Comparison of ENCODE assay signal across 22 cellular contexts in genomic region chr3:189809583-189809982, GRCh38.
DNase-seq lines count a peak whose midpoint lies in the region; ATAC-seq and TF ChIP-seq lines count a peak whose summit lies in the region.
"Had no signal": no experiment of that assay in that cellular context is flagged by ENCODE, and none has a peak within 500 bp of the region (broad histone marks: within the 10 kb centered on the region; RNA-seq: fewer than 3 reads in every experiment).

No MANE protein-coding gene starts in this region.

- H3K27ac ChIP-seq in PC-9 (no peak overlapping the region), epithelial cell of prostate (peak overlapping the region; percentile 29), gastrocnemius medialis (peak overlapping the region; percentile 92 to 95 (median 93)), MM.1S (ENCODE audit: low read length) (no peak overlapping the region)
- H3K27ac ChIP-seq: HL-60, SJCRH30 had no signal

- H3K4me1 ChIP-seq in PC-9 (replicated peaks; ENCODE audit: insufficient read depth): no peaks in the 10 kb centered on the region
- peaks cover 19 to 45% of the 10 kb centered on the region in 2 donors for H3K4me1 ChIP-seq in gastrocnemius medialis
- no peaks in the 10 kb centered on the region for H3K4me1 ChIP-seq in MM.1S (ENCODE audit: low read length)

- no peaks in the 10 kb centered on the region for H3K27me3 ChIP-seq in PC-9 (ENCODE audit: insufficient read depth, low read depth)
- no peaks in the 10 kb centered on the region for H3K27me3 ChIP-seq in gastrocnemius medialis
- H3K27me3 ChIP-seq in MM.1S (replicated peaks; ENCODE audit: insufficient read depth, low read length): no peaks in the 10 kb centered on the region
- H3K27me3 ChIP-seq: SJCRH30 had no signal

- CTCF ChIA-PET in PC-9 (lab: Charles Lee): no interaction called here

- H3K4me2 ChIP-seq in PC-9 (no peak overlapping the region), MM.1S (ENCODE audit: low read depth, low read length) (no peak overlapping the region)
- H3K4me2 ChIP-seq: GM23338 had no signal

- in situ Hi-C loops in gastrocnemius medialis (cut with MboI; ENCODE audit: low sequenced_read_pairs in 4 of 4): loop anchor here in 1 of 4 donors (25.0 kb wide), 1 partner anchor 172 kb away; the partner anchor contains the start of gene TP63

- no peak overlapping the region for H3K9ac ChIP-seq in MM.1S (ENCODE audit: low read length)

- H2AFZ ChIP-seq in PC-9: peak overlapping the region; percentile 36; the same call in 1 of the 2 replicates
- no peak overlapping the region for H2AFZ ChIP-seq in MM.1S (ENCODE audit: low read length)
- H2AFZ ChIP-seq: GM23338 had no signal

- peak; percentile 4 to 9 for DNase-seq in Kasumi-1 (lab: John Stamatoyannopoulos, UW)
- DNase-seq in PC-9: no peak
- DNase-seq in epithelial cell of prostate (ENCODE audit: low read depth, low spot score): no peak
- no peak for DNase-seq in gastrocnemius medialis
- no peak for DNase-seq in MM.1S
- DNase-seq: C1 segment of cervical spinal cord; Caco-2; CD4-positive, alpha-beta memory T cell; HCEC 1CT; NCI-H1694 treated with DMSO at 0.1 percent for 48 hours; NCI-H2081; NCI-H2171; NCI-H226; NCI-H510A; NCI-H69; SJCRH30; T-cell had no signal

- H3K4me3 ChIP-seq in PC-9: no peak overlapping the region
- no peak overlapping the region for H3K4me3 ChIP-seq in gastrocnemius medialis
- no peak overlapping the region for H3K4me3 ChIP-seq in MM.1S (ENCODE audit: low read length)
- H3K4me3 ChIP-seq: GM23338, SJCRH30 had no signal

- H3K79me2 ChIP-seq in PC-9 (ENCODE audit: low read depth): no peaks in the 10 kb centered on the region
- H3K79me2 ChIP-seq in MM.1S (ENCODE audit: low read length): no peaks in the 10 kb centered on the region

- H3F3A ChIP-seq in PC-9 (ENCODE audit: insufficient read depth, low read depth): no peaks in the 10 kb centered on the region; the same call in 1 of the 2 replicates
- H3F3A ChIP-seq in MM.1S (ENCODE audit: insufficient read depth, low read length): no peaks in the 10 kb centered on the region

- POLR2A ChIA-PET in PC-9 (lab: Charles Lee; ENCODE audit: unreplicated experiment): no interaction called here

- H3K9me2 ChIP-seq in PC-9 (ENCODE audit: insufficient read depth): no peaks in the 10 kb centered on the region; the same call in 1 of the 2 replicates
- no peaks in the 10 kb centered on the region for H3K9me2 ChIP-seq in MM.1S (replicated peaks; ENCODE audit: insufficient read depth, low read length)

- TF ChIP-seq CTCF in PC-9 (conservative IDR thresholded peaks at IDR 0.05): no peak
- no peak for TF ChIP-seq CTCF in gastrocnemius medialis (IDR thresholded peaks at IDR 0.05 in 4 of 5, conservative IDR thresholded peaks at IDR 0.05 in 1 of 5)
- TF ChIP-seq CTCF in MM.1S (IDR thresholded peaks at IDR 0.05; ENCODE audit: low read length): no peak

- no peaks in the 10 kb centered on the region for H4K20me1 ChIP-seq in PC-9 (ENCODE audit: insufficient read depth)
- H4K20me1 ChIP-seq in MM.1S (ENCODE audit: insufficient read depth, low read length): no peaks in the 10 kb centered on the region

- no peaks in the 10 kb centered on the region for H3K36me3 ChIP-seq in PC-9 (ENCODE audit: low read depth)
- H3K36me3 ChIP-seq in gastrocnemius medialis: peaks cover 0 to 4% of the 10 kb centered on the region in 2 donors
- no peaks in the 10 kb centered on the region for H3K36me3 ChIP-seq in MM.1S (replicated peaks; ENCODE audit: insufficient read depth, low read length)
- H3K36me3 ChIP-seq: SJCRH30 had no signal

- TF ChIP-seq POLR2A in gastrocnemius medialis (IDR thresholded peaks at IDR 0.05): no peak

- no TSS peak for BruUV-seq in PC-9 (replicated peaks; lab: Mats Ljungman, UMichigan)

- intact Hi-C loops in PC-9 (cut with micrococcal nuclease; ENCODE audit: unreplicated experiment): no loop called here
- intact Hi-C loops in gastrocnemius medialis (cut with DNase I; ENCODE audit: low total_unique reads): no loop called here

- H3K9me3 ChIP-seq in PC-9 (ENCODE audit: insufficient read depth, low read depth) (peaks cover 9% of the 10 kb centered on the region), gastrocnemius medialis (no peaks in the 10 kb centered on the region), MM.1S (replicated peaks; ENCODE audit: insufficient read depth, low read length) (no peaks in the 10 kb centered on the region)
- H3K9me3 ChIP-seq: Caco-2, SJCRH30 had no signal

- ATAC-seq in gastrocnemius medialis (no peak), GM21423 (IDR thresholded peaks at IDR 0.05; ENCODE audit: unreplicated experiment) (no peak), HG02870 (IDR thresholded peaks at IDR 0.05; ENCODE audit: unreplicated experiment) (no peak)
- ATAC-seq: GM23338, Right ventricle myocardium inferior, T-cell had no signal

Comparison
In these comparisons a context has a peak if more than half of its experiments do, and no peak if none do; other contexts are left out.
1. DNase-seq: peak in Kasumi-1 (2 of 2); none in PC-9 (0 of 2), epithelial cell of prostate (single experiment), gastrocnemius medialis (0 of 2) and MM.1S (single experiment).
2. H3K27ac ChIP-seq: peak in epithelial cell of prostate (single experiment) and gastrocnemius medialis (4 of 4); none in PC-9 (single experiment) and MM.1S (single experiment).